8 cellular contexts compared by ENCODE assay signal in the genomic region with DNA sequence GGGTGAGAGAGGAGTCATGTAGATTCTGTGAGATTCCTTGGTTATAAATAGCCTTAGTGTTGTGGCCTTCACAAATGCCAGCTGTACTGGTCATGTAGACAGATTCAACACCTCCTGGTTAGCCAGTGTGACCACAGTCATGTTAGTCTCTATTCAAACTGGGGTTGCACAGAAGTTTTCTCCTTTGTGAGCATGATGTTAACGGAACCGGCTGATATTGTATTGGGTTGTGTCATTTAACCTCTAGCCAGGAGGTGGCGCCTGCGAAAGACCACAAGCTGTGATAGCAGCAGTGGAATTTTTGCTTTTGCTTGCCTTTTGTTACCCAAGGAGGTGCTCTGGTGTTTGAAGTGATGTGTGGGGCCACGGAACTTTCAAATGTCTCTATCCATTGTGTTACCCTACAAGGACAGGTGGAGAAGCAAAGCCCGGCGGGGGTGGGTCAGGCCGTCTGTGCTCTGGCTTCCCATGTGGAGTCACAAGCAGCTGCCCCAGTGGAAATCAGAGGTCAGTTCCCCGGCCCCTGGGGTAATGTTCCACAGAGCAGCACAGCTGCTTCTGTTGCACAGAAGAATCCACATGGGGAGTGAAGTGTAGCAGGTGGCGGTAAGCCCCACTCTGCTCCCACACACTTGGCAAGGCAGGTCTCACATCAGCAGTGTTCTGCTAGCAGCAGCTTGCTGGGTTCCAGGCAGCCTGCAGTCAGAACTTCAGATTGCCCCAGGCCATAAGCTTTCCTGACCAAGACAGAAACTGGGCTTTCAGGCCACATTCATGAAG.
DNase-seq lines count a peak whose midpoint lies in the region; ATAC-seq and TF ChIP-seq lines count a peak whose summit lies in the region.

No MANE protein-coding gene starts in this region.

- peak overlapping the region; percentile 74 for H2AFZ ChIP-seq in neuronal stem cell (ENCODE audit: low read length)

- DNase-seq in AG09319 (ENCODE audit: extremely low read depth, low read depth) (no peak), H7 (peak; percentile 18), SW480 (ENCODE audit: low spot score) (peak; percentile 32), fibroblast of pulmonary artery (ENCODE audit: low read depth) (peak; percentile 68), neuronal stem cell (ENCODE audit: low spot score) (peak; percentile 23), NCI-H1417 treated with DMSO at 0.1 percent for 48 hours (lab: John Stamatoyannopoulos, UW) (no peak)

- peaks cover 0 to 3% of the 10 kb centered on the region in 2 donors for H3K4me1 ChIP-seq in neuronal stem cell (ENCODE audit: control insufficient read depth in 2 of 2, insufficient read depth in 1 of 2, low read depth in 1 of 2, low read length in 2 of 2)

- no peaks in the 10 kb centered on the region for H3K79me1 ChIP-seq in neuronal stem cell (ENCODE audit: low read depth, low read length)

- H3K36me3 ChIP-seq in H7 (replicated peaks; ENCODE audit: control insufficient read depth, insufficient read depth, low read length) (no peaks in the 10 kb centered on the region), neuronal stem cell (replicated peaks in 1 of 2; ENCODE audit: control insufficient read depth in 2 of 2, insufficient read depth in 2 of 2, low read length in 2 of 2) (no peaks in the 10 kb centered on the region)

- no peak overlapping the region for H3K14ac ChIP-seq in neuronal stem cell (ENCODE audit: low read length)

- TF ChIP-seq CTCF in AG09319 (IDR thresholded peaks at IDR 0.05; ENCODE audit: low read depth, low read length) (peak; percentile 75), fibroblast of pulmonary artery (IDR thresholded peaks at IDR 0.05; ENCODE audit: low read length, missing control alignments) (peak; percentile 74)

- no peak overlapping the region for H4K8ac ChIP-seq in neuronal stem cell (ENCODE audit: low read depth, low read length)

- no peak overlapping the region for H3K23ac ChIP-seq in neuronal stem cell (ENCODE audit: low read depth, low read length, poor library complexity)

- no peak overlapping the region for H2AK5ac ChIP-seq in neuronal stem cell (ENCODE audit: low read depth, low read length)

- no peaks in the 10 kb centered on the region for H3K27me3 ChIP-seq in H7 (ENCODE audit: control insufficient read depth, insufficient read depth, low read length)
- H3K27me3 ChIP-seq in neuronal stem cell (ENCODE audit: control insufficient read depth in 3 of 3, insufficient read depth in 3 of 3, low read depth in 1 of 3, low read length in 3 of 3) = no peaks in the 10 kb centered on the region

- no peak overlapping the region for H3K4ac ChIP-seq in neuronal stem cell (ENCODE audit: low read length)

- H3K27ac ChIP-seq in neuronal stem cell (replicated peaks; ENCODE audit: low read length) = no peak overlapping the region

- H3K9ac ChIP-seq in neuronal stem cell (ENCODE audit: low read depth, low read length, poor library complexity) = no peak overlapping the region

- no peak overlapping the region for H2BK15ac ChIP-seq in neuronal stem cell (ENCODE audit: low read length)

- ATAC-seq in HG02642 (IDR thresholded peaks at IDR 0.05; ENCODE audit: poor library complexity, unreplicated experiment) = no peak
- ATAC-seq in GM19351 (IDR thresholded peaks at IDR 0.05; ENCODE audit: unreplicated experiment) = no peak

- no peak overlapping the region for H2BK5ac ChIP-seq in neuronal stem cell (ENCODE audit: low read length)

- H2BK12ac ChIP-seq in neuronal stem cell (ENCODE audit: low read length) = no peak overlapping the region

- H3K4me2 ChIP-seq in neuronal stem cell (ENCODE audit: insufficient read depth, low read length, poor library complexity, severe bottlenecking) = no peak overlapping the region

- H4K91ac ChIP-seq in neuronal stem cell (ENCODE audit: low read depth, low read length, poor library complexity) = no peak overlapping the region

- no CpG with 5 or more reads among the region's 10 CpGs for WGBS in neuronal stem cell (ENCODE audit: extremely low coverage in 2 of 2, insufficient read length in 2 of 2, insufficient replicate concordance in 1 of 2), 2 donors

- H3K4me3 ChIP-seq in H7 (ENCODE audit: insufficient read depth, low read depth, low read length) = no peak overlapping the region
- H3K4me3 ChIP-seq in fibroblast of pulmonary artery (replicated peaks; ENCODE audit: low read depth, low read length) = no peak overlapping the region
- H3K4me3 ChIP-seq in neuronal stem cell (ENCODE audit: low read length in 2 of 2) = no peak overlapping the region

- no peak overlapping the region for H2BK120ac ChIP-seq in neuronal stem cell (ENCODE audit: low read depth, low read length)

- peaks cover 0 to 1% of the 10 kb centered on the region in 2 donors for H3K9me3 ChIP-seq in neuronal stem cell (replicated peaks in 1 of 2; ENCODE audit: control insufficient read depth in 2 of 2, insufficient read depth in 1 of 2, low read depth in 1 of 2, low read length in 2 of 2)

- peak overlapping the region; percentile 38 for H3K18ac ChIP-seq in neuronal stem cell (ENCODE audit: low read length)

Comparison
In these comparisons a context has a peak if more than half of its experiments do, and no peak if none do; other contexts are left out.
1. DNase-seq: peak in H7 (single experiment), SW480 (single experiment), fibroblast of pulmonary artery (single experiment) and neuronal stem cell (single experiment); none in AG09319 (single experiment) and NCI-H1417 treated with DMSO at 0.1 percent for 48 hours (single experiment).